In genomic region chr16:50664270-50664669, GRCh38 we compare ENCODE assay signal across 16 cellular contexts. TPM values are rescaled to one million over a fixed set of nuclear protein-coding genes. Genes with fewer than 3 reads are reported as not detected.
DNase-seq lines count a peak whose midpoint lies in the region; ATAC-seq and TF ChIP-seq lines count a peak whose summit lies in the region.
"Had no signal": no experiment of that assay in that cellular context is flagged by ENCODE, and none has a peak within 500 bp of the region (broad histone marks: within the 10 kb centered on the region; RNA-seq: fewer than 3 reads in every experiment).

No MANE protein-coding gene starts in this region.

- intact Hi-C loops in activated CD8-positive, alpha-beta T cell treated with anti-CD3 and anti-CD28 coated beads for 36 hours (cut with micrococcal nuclease), result loop anchor here (10.0 kb wide), 1 partner anchor 299 kb away; the partner anchor contains the start of gene BRD7
- intact Hi-C loops in CD14-positive monocyte (cut with micrococcal nuclease), result loop anchor here (5.0 to 10.0 kb wide), 3 partner anchors 112 to 299 kb away; partner anchors contain the start of gene BRD7 (in 2 of the 2)
- intact Hi-C loops in psoas muscle (cut with DNase I), result loop anchor here (2.0 to 10.0 kb wide), 5 partner anchors 143 to 639 kb away; partner anchors contain the start of gene CNEP1R1 (in 1 of the 2)

- H3K4me1 Mint-ChIP-seq in activated CD8-positive, alpha-beta T cell treated with anti-CD3 and anti-CD28 coated beads, Interleukin-2, amount 10 ng/mL, durations not matched to agents 7 days and 5 days (ENCODE audit: low read depth), result peaks cover 48% of the 10 kb centered on the region
- peaks cover 31% of the 10 kb centered on the region for H3K4me1 Mint-ChIP-seq in activated CD8-positive, alpha-beta T cell treated with anti-CD3 and anti-CD28 coated beads for 36 hours (ENCODE audit: low read depth)
- peaks cover 41% of the 10 kb centered on the region for H3K4me1 Mint-ChIP-seq in CD14-positive monocyte
- H3K4me1 Mint-ChIP-seq in T-helper 17 cell, result peaks cover 27% of the 10 kb centered on the region

- DNase-seq in activated CD8-positive, alpha-beta T cell treated with anti-CD3 and anti-CD28 coated beads, Interleukin-2, amount 10 ng/mL, durations not matched to agents 7 days and 5 days, result no peak
- no peak for DNase-seq in activated CD8-positive, alpha-beta T cell treated with anti-CD3 and anti-CD28 coated beads for 36 hours
- no peak for DNase-seq in CD14-positive monocyte (ENCODE audit: low spot score)
- DNase-seq in T-helper 17 cell, result no peak
- no peak for DNase-seq in DMS 273 treated with DMSO at 0.1 percent for 48 hours (lab: John Stamatoyannopoulos, UW)
- no peak for DNase-seq in psoas muscle
- DNase-seq: EL, NCI-H1417, NCI-H2029 treated with DMSO at 0.1 percent for 48 hours, NCI-H510A treated with DMSO at 0.1 percent for 48 hours had no signal

- POLR2A ChIA-PET in activated CD8-positive, alpha-beta T cell treated with anti-CD3 and anti-CD28 coated beads, Interleukin-2, amount 10 ng/mL, durations not matched to agents 7 days and 5 days (lab: Charles Lee), result interaction anchor here (0.6 to 1.0 kb wide), 2 partner anchors 81 to 396 kb away, joined by 3 read pairs; no protein-coding TSS in a partner anchor
- POLR2A ChIA-PET in activated CD8-positive, alpha-beta T cell treated with anti-CD3 and anti-CD28 coated beads for 36 hours (lab: Charles Lee), result interaction anchor here (1.3 to 9.5 kb wide), 3 partner anchors 11 to 16 kb away, joined by 4 to 59 read pairs (median 6); partner anchors contain the start of gene SNX20

- H3K27me3 Mint-ChIP-seq in activated CD8-positive, alpha-beta T cell treated with anti-CD3 and anti-CD28 coated beads, Interleukin-2, amount 10 ng/mL, durations not matched to agents 7 days and 5 days (ENCODE audit: low read depth), result no peaks in the 10 kb centered on the region
- no peaks in the 10 kb centered on the region for H3K27me3 Mint-ChIP-seq in activated CD8-positive, alpha-beta T cell treated with anti-CD3 and anti-CD28 coated beads for 36 hours
- H3K27me3 Mint-ChIP-seq in CD14-positive monocyte (ENCODE audit: low read depth in 3 of 3), result peaks cover 0 to 2% (median 1%) of the 10 kb centered on the region in 3 donors
- H3K27me3 Mint-ChIP-seq in T-helper 17 cell, result no peaks in the 10 kb centered on the region
- H3K27me3 Mint-ChIP-seq: IgD-negative memory B cell had no signal

- CTCF ChIA-PET in activated CD8-positive, alpha-beta T cell treated with anti-CD3 and anti-CD28 coated beads, Interleukin-2, amount 10 ng/mL, durations not matched to agents 7 days and 5 days (lab: Charles Lee), result interaction anchor here (1.2 to 28.0 kb wide), 20 partner anchors 11 to 807 kb away, joined by 3 to 567 read pairs (median 22); partner anchors contain the start of genes CNEP1R1, CYLD and SNX20
- CTCF ChIA-PET in activated CD8-positive, alpha-beta T cell treated with anti-CD3 and anti-CD28 coated beads for 36 hours (lab: Charles Lee), result interaction anchor here (0.8 to 17.8 kb wide), 17 partner anchors 8 to 337 kb away, joined by 3 to 340 read pairs (median 13); partner anchors contain the start of genes CYLD and SNX20

- ATAC-seq in activated CD8-positive, alpha-beta T cell treated with anti-CD3 and anti-CD28 coated beads, Interleukin-2, amount 10 ng/mL, durations not matched to agents 7 days and 5 days, result no peak
- ATAC-seq in activated CD8-positive, alpha-beta T cell treated with anti-CD3 and anti-CD28 coated beads for 36 hours, result no peak
- ATAC-seq in T-helper 17 cell (no peak), HG03432 (IDR thresholded peaks at IDR 0.05; ENCODE audit: unreplicated experiment) (no peak), psoas muscle (no peak)

- no peak overlapping the region for H3K27ac Mint-ChIP-seq in activated CD8-positive, alpha-beta T cell treated with anti-CD3 and anti-CD28 coated beads, Interleukin-2, amount 10 ng/mL, durations not matched to agents 7 days and 5 days
- H3K27ac Mint-ChIP-seq in activated CD8-positive, alpha-beta T cell treated with anti-CD3 and anti-CD28 coated beads for 36 hours, result no peak overlapping the region
- peak overlapping the region in 4 of 7 donors; percentile 91 to 95 (median 93) for H3K27ac Mint-ChIP-seq in CD14-positive monocyte
- peak overlapping the region; percentile 27 for H3K27ac Mint-ChIP-seq in T-helper 17 cell

- H3K36me3 Mint-ChIP-seq in activated CD8-positive, alpha-beta T cell treated with anti-CD3 and anti-CD28 coated beads, Interleukin-2, amount 10 ng/mL, durations not matched to agents 7 days and 5 days (ENCODE audit: low read depth), result peaks cover 30% of the 10 kb centered on the region
- H3K36me3 Mint-ChIP-seq in activated CD8-positive, alpha-beta T cell treated with anti-CD3 and anti-CD28 coated beads for 36 hours (ENCODE audit: low read depth), result peaks cover 3% of the 10 kb centered on the region
- H3K36me3 Mint-ChIP-seq in CD14-positive monocyte (peaks cover 19 to 23% of the 10 kb centered on the region in 2 donors), T-helper 17 cell (ENCODE audit: low read depth) (peaks cover 3% of the 10 kb centered on the region)

- no peaks in the 10 kb centered on the region for H3K9me3 ChIP-seq in T-helper 17 cell (ENCODE audit: control insufficient read depth, low read length, poor library complexity, severe bottlenecking)
- no peaks in the 10 kb centered on the region for H3K9me3 ChIP-seq in neutrophil
- H3K9me3 ChIP-seq in psoas muscle, result no peaks in the 10 kb centered on the region

- peak overlapping the region; percentile 87 for H3K27ac ChIP-seq in neutrophil
- no peak overlapping the region for H3K27ac ChIP-seq in psoas muscle

- peaks cover 31 to 32% of the 10 kb centered on the region in 2 experiments for H3K4me1 ChIP-seq in neutrophil (ENCODE audit: control insufficient read depth in 1 of 2, insufficient read depth in 1 of 2, low read depth in 1 of 2, low read length in 1 of 2)
- peaks cover 16% of the 10 kb centered on the region for H3K4me1 ChIP-seq in psoas muscle

- WGBS in psoas muscle, 3 donors, result 90 to 97% (median 94%) methylated on average over 5 of the region's 5 CpGs

- peak overlapping the region; percentile 63 to 64 for H3K4me3 ChIP-seq in neutrophil (ENCODE audit: low read depth in 1 of 2, low read length in 1 of 2)
- H3K4me3 ChIP-seq in psoas muscle, result no peak overlapping the region

- H3K4me3 Mint-ChIP-seq in activated CD8-positive, alpha-beta T cell treated with anti-CD3 and anti-CD28 coated beads, Interleukin-2, amount 10 ng/mL, durations not matched to agents 7 days and 5 days, result peak overlapping the region; percentile 64
- no peak overlapping the region for H3K4me3 Mint-ChIP-seq in activated CD8-positive, alpha-beta T cell treated with anti-CD3 and anti-CD28 coated beads for 36 hours
- H3K4me3 Mint-ChIP-seq in CD14-positive monocyte, result no peak overlapping the region
- no peak overlapping the region for H3K4me3 Mint-ChIP-seq in T-helper 17 cell

- H3K36me3 ChIP-seq in neutrophil (peaks cover 18% of the 10 kb centered on the region), psoas muscle (ENCODE audit: insufficient read depth in 1 of 2, low read depth in 1 of 2) (no peaks in the 10 kb centered on the region)

- no peaks in the 10 kb centered on the region for H3K9me3 Mint-ChIP-seq in activated CD8-positive, alpha-beta T cell treated with anti-CD3 and anti-CD28 coated beads, Interleukin-2, amount 10 ng/mL, durations not matched to agents 7 days and 5 days (ENCODE audit: insufficient read depth)
- no peaks in the 10 kb centered on the region for H3K9me3 Mint-ChIP-seq in activated CD8-positive, alpha-beta T cell treated with anti-CD3 and anti-CD28 coated beads for 36 hours
- peaks cover 0 to 5% (median 5%) of the 10 kb centered on the region in 7 donors for H3K9me3 Mint-ChIP-seq in CD14-positive monocyte

- TF ChIP-seq CTCF in activated CD8-positive, alpha-beta T cell treated with anti-CD3 and anti-CD28 coated beads for 36 hours (IDR thresholded peaks at IDR 0.05), result no peak
- no peak for TF ChIP-seq CTCF in CD14-positive monocyte (IDR thresholded peaks at IDR 0.05)
- no peak for TF ChIP-seq CTCF in neutrophil (IDR thresholded peaks at IDR 0.05)
- TF ChIP-seq CTCF in psoas muscle (IDR thresholded peaks at IDR 0.05), result no peak

- no peaks in the 10 kb centered on the region for H3K27me3 ChIP-seq in neutrophil
- H3K27me3 ChIP-seq in psoas muscle (ENCODE audit: insufficient read depth in 3 of 3, low read length in 2 of 3), result no peaks in the 10 kb centered on the region

RNA-seq across cellular contexts. Expression of gene SNX20, which starts 16.8 kb away (rescaled TPM):
- 10 to 100 TPM; 64.8 to 65.3 TPM for total RNA-seq in activated CD8-positive, alpha-beta T cell treated with anti-CD3 and anti-CD28 coated beads, Interleukin-2, amount 10 ng/mL, durations not matched to agents 7 days and 5 days
- total RNA-seq in activated CD8-positive, alpha-beta T cell treated with anti-CD3 and anti-CD28 coated beads for 36 hours, result 10 to 100 TPM; 24.6 to 25.0 TPM
- 10 to 100 TPM; 51.0 to 83.2 TPM for polyA plus RNA-seq in CD14-positive monocyte
- 10 to 100 TPM; 44.0 to 58.9 TPM for total RNA-seq in T-helper 17 cell
- 1 to 10 TPM in 2 of 4 donors, under 1 TPM in 2; 0.78 to 1.8 (median 1.3) TPM for total RNA-seq in psoas muscle
- 1 to 10 TPM in 2 of 3 donors, under 1 TPM in 1; 0.82 to 2.1 (median 1.1) TPM for polyA plus RNA-seq in psoas muscle
- total RNA-seq: H7, LHCN-M2 had no signal

RNA-seq across cellular contexts. Expression of gene NOD2, which starts 29.1 kb away (rescaled TPM):
- 1 to 10 TPM; 1.6 to 1.7 TPM for total RNA-seq in activated CD8-positive, alpha-beta T cell treated with anti-CD3 and anti-CD28 coated beads, Interleukin-2, amount 10 ng/mL, durations not matched to agents 7 days and 5 days
- 1 to 10 TPM; 1.1 to 1.6 TPM for total RNA-seq in activated CD8-positive, alpha-beta T cell treated with anti-CD3 and anti-CD28 coated beads for 36 hours
- polyA plus RNA-seq in CD14-positive monocyte (10 to 100 TPM; 18.5 to 29.7 TPM), psoas muscle (under 1 TPM; 0.07 to 0.25 (median 0.21) TPM)
- total RNA-seq in T-helper 17 cell (10 to 100 TPM in 1 of 2 donors, 1 to 10 TPM in 1; 9.4 to 16.6 TPM), psoas muscle (under 1 TPM; 0.21 to 0.74 (median 0.42) TPM)
- total RNA-seq: H7, HT-29 had no signal

Comparison
In these comparisons a context has a peak if more than half of its experiments do, and no peak if none do; other contexts are left out.
1. H3K27ac Mint-ChIP-seq: peak in CD14-positive monocyte (4 of 7) and T-helper 17 cell (single experiment); none in activated CD8-positive, alpha-beta T cell treated with anti-CD3 and anti-CD28 coated beads, Interleukin-2, amount 10 ng/mL, durations not matched to agents 7 days and 5 days (single experiment) and activated CD8-positive, alpha-beta T cell treated with anti-CD3 and anti-CD28 coated beads for 36 hours (single experiment).
2. RNA of gene SNX20, which starts 16.8 kb away (total RNA-seq): 64.8 to 65.3 TPM in activated CD8-positive, alpha-beta T cell treated with anti-CD3 and anti-CD28 coated beads, Interleukin-2, amount 10 ng/mL, durations not matched to agents 7 days and 5 days, 44.0 to 58.9 TPM in T-helper 17 cell and 24.6 to 25.0 TPM in activated CD8-positive, alpha-beta T cell treated with anti-CD3 and anti-CD28 coated beads for 36 hours; 0.78 to 1.8 TPM in psoas muscle; every median in the first group is over 4 times any median in the second.